In the genomic region with DNA sequence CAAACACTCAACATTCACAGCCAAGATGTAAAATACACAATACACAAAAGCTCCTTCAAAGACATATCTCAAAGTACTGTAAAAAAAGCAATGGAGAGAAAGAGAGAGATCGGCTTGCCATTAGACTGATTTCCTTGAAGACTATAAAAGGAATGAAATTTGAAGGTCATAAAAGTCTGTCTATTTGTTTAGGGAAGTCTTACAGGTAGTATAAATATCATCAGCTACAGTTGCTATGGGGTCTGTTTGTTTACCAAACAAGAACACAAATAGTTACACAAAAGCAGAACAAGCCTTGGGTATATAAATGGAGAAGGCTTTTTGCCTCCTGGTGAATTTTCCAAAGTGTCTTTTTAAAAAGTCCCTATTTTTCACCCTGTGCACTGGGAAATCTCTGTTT, we compare ENCODE assay signal across 14 cellular contexts.
DNase-seq lines count a peak whose midpoint lies in the region; ATAC-seq and TF ChIP-seq lines count a peak whose summit lies in the region.
"Had no signal": no experiment of that assay in that cellular context is flagged by ENCODE, and none has a peak within 500 bp of the region (broad histone marks: within the 10 kb centered on the region; RNA-seq: fewer than 3 reads in every experiment).

No MANE protein-coding gene starts in this region.

- H4K20me1 ChIP-seq in OCI-LY7 (ENCODE audit: insufficient read depth, low read length): peaks cover 4% of the 10 kb centered on the region; the same call in 1 of the 2 replicates

- CTCF ChIA-PET in OCI-LY7 (lab: Charles Lee; ENCODE audit: unreplicated experiment): no interaction called here

- H3K4me3 Mint-ChIP-seq in activated naive CD4-positive, alpha-beta T cell treated with anti-CD3 and anti-CD28 coated beads, Interleukin-2, amount 50 U/mL, for 24 hours: peak overlapping the region; percentile 45
- H3K4me3 Mint-ChIP-seq in stimulated activated naive B cell treated with anti-CD40 and anti-IgM and Interleukin-4, amounts not matched to agents 10 μg/mL and 1 μg/mL and 100 μg/mL, for 72 hours: peak overlapping the region; percentile 59 to 65

- peaks cover 38% of the 10 kb centered on the region for H3K36me3 ChIP-seq in OCI-LY7 (ENCODE audit: insufficient read depth, low read length)

- peaks cover 96% of the 10 kb centered on the region for H3K4me1 Mint-ChIP-seq in activated naive CD4-positive, alpha-beta T cell treated with anti-CD3 and anti-CD28 coated beads, Interleukin-2, amount 50 U/mL, for 24 hours
- H3K4me1 Mint-ChIP-seq in stimulated activated naive B cell treated with anti-CD40 and anti-IgM and Interleukin-4, amounts not matched to agents 10 μg/mL and 1 μg/mL and 100 μg/mL, for 72 hours: peaks cover 67 to 91% of the 10 kb centered on the region in 2 donors

- peak overlapping the region; percentile 84; the same call in 1 of the 2 replicates for H3K4me2 ChIP-seq in OCI-LY7 (ENCODE audit: low read length)

- DNase-seq in activated naive CD4-positive, alpha-beta T cell treated with Interleukin-2 at 50 U/mL for 16 hours: no peak
- DNase-seq in OCI-LY7 (ENCODE audit: low spot score) (no peak), left colon (no peak), iPS-NIHi11 (ENCODE audit: low spot score) (no peak), NCI-H510A treated with DMSO at 0.1 percent for 48 hours (lab: John Stamatoyannopoulos, UW) (no peak)
- no peak for DNase-seq in stimulated activated naive B cell treated with anti-CD40 and anti-IgM and Interleukin-4, amounts not matched to agents 10 μg/mL and 1 μg/mL and 100 μg/mL, for 72 hours
- DNase-seq: AML-193; NCI-H1436 treated with DMSO at 0.1 percent for 48 hours; spleen; stimulated activated CD8-positive, alpha-beta memory T cell treated with anti-CD3 and anti-CD28 coated beads, Interleukin-4, amount 100 ng/mL, for 48 hours; T-helper 1 cell had no signal

- intact Hi-C loops in OCI-LY7 (cut with micrococcal nuclease; ENCODE audit: unreplicated experiment) (no loop called here), left colon (cut with DNase I, micrococcal nuclease) (no loop called here)

- H3K4me1 ChIP-seq in OCI-LY7 (ENCODE audit: insufficient read depth, low read length, poor library complexity, severe bottlenecking): peaks cover 45% of the 10 kb centered on the region

- no peaks in the 10 kb centered on the region for H3K27me3 Mint-ChIP-seq in activated naive CD4-positive, alpha-beta T cell treated with anti-CD3 and anti-CD28 coated beads, Interleukin-2, amount 50 U/mL, for 24 hours
- no peaks in the 10 kb centered on the region for H3K27me3 Mint-ChIP-seq in stimulated activated naive B cell treated with anti-CD40 and anti-IgM and Interleukin-4, amounts not matched to agents 10 μg/mL and 1 μg/mL and 100 μg/mL, for 72 hours

- no peaks in the 10 kb centered on the region for H3K9me2 ChIP-seq in OCI-LY7 (ENCODE audit: insufficient read depth, low read length)

- no peak overlapping the region for H3K27ac ChIP-seq in OCI-LY7 (ENCODE audit: low read depth, low read length, poor library complexity, severe bottlenecking)
- H3K27ac ChIP-seq: epithelial cell of prostate had no signal

- ATAC-seq in left colon (peak; percentile 31), GM18870 (IDR thresholded peaks at IDR 0.05; ENCODE audit: unreplicated experiment) (no peak)
- no peak for ATAC-seq in stimulated activated naive B cell treated with anti-CD40 and anti-IgM and Interleukin-4, amounts not matched to agents 10 μg/mL and 1 μg/mL and 100 μg/mL, for 72 hours (replicated peaks)

- peaks cover 9% of the 10 kb centered on the region; the same call in 1 of the 2 replicates for H3K79me2 ChIP-seq in OCI-LY7 (ENCODE audit: insufficient read depth, low read depth, low read length)

- no peak overlapping the region for H2AFZ ChIP-seq in OCI-LY7 (ENCODE audit: low read length)

- H3K36me3 Mint-ChIP-seq in activated naive CD4-positive, alpha-beta T cell treated with anti-CD3 and anti-CD28 coated beads, Interleukin-2, amount 50 U/mL, for 24 hours: peaks cover 40% of the 10 kb centered on the region
- peaks cover 44 to 79% of the 10 kb centered on the region in 2 donors for H3K36me3 Mint-ChIP-seq in stimulated activated naive B cell treated with anti-CD40 and anti-IgM and Interleukin-4, amounts not matched to agents 10 μg/mL and 1 μg/mL and 100 μg/mL, for 72 hours

- H3K9me3 Mint-ChIP-seq in activated naive CD4-positive, alpha-beta T cell treated with anti-CD3 and anti-CD28 coated beads, Interleukin-2, amount 50 U/mL, for 24 hours: no peaks in the 10 kb centered on the region
- no peaks in the 10 kb centered on the region for H3K9me3 Mint-ChIP-seq in stimulated activated naive B cell treated with anti-CD40 and anti-IgM and Interleukin-4, amounts not matched to agents 10 μg/mL and 1 μg/mL and 100 μg/mL, for 72 hours

- POLR2A ChIA-PET in OCI-LY7 (lab: Charles Lee): interaction anchor here (0.9 to 1.2 kb wide), 2 partner anchors 30 to 131 kb away, joined by 3 to 4 read pairs; no protein-coding TSS in a partner anchor

- TF ChIP-seq CTCF in OCI-LY7 (conservative IDR thresholded peaks at IDR 0.05; ENCODE audit: low read length): no peak

- no peak overlapping the region for H3K4me3 ChIP-seq in OCI-LY7 (ENCODE audit: low read depth, low read length, poor library complexity, severe bottlenecking)
- H3K4me3 ChIP-seq: spleen had no signal

- H3K27ac Mint-ChIP-seq in activated naive CD4-positive, alpha-beta T cell treated with anti-CD3 and anti-CD28 coated beads, Interleukin-2, amount 50 U/mL, for 24 hours: peak overlapping the region; percentile 94
- peak overlapping the region; percentile 95 for H3K27ac Mint-ChIP-seq in stimulated activated naive B cell treated with anti-CD40 and anti-IgM and Interleukin-4, amounts not matched to agents 10 μg/mL and 1 μg/mL and 100 μg/mL, for 72 hours

- BruUV-seq in OCI-LY7 (replicated peaks; lab: Mats Ljungman, UMichigan): no TSS peak

- H3K9me3 ChIP-seq in OCI-LY7 (ENCODE audit: low read length): no peaks in the 10 kb centered on the region
- H3K9me3 ChIP-seq: spleen had no signal
